8 cellular contexts compared by ENCODE assay signal in the genomic region with DNA sequence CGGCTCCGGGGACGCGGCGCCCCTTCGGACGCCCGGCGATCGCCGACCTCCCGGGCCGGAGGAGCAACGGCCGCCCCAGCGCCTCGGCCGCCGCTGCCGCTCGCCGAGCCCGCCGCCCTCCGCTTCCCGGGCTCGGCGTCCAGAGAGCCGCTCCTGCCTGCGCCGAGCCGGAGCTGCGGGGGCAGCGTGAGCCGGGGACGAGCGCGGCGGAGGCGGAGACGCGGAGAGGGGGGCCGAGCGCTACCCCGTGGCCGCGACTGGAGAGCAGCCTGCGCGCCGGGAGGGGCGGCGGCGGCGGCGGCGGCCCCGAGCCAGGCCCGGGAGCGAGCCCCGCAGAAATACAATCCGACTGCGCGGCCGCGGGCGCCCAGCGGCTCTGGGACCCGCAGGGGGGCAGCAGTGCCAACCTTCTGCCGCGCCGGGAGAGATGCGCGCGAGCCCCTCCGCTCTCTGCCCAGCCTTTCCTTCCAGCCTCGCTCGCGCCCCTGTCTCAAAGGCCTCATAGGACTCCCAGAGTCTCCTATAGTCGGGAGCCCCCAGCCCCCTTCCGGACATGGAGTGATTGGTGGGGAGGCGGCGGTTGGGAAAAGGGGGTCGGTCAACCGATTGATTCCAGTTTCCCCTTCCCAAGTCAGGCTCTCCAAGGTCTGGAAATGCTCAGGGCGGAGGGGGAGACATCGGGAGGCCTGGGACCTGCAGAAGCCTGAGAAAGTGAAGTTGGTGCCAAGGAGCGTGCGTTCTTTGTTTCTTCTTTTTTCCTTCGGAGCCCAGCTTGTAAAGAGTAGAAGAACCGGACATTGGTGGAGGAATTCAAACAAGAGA. TPM values are rescaled to one million over a fixed set of nuclear protein-coding genes. Genes with fewer than 3 reads are reported as not detected.
DNase-seq lines count a peak whose midpoint lies in the region; ATAC-seq, FAIRE-seq and TF ChIP-seq lines count a peak whose summit lies in the region.

No MANE protein-coding gene starts in this region.

- H3K27me3 Mint-ChIP-seq in IgD-negative memory B cell: peaks cover 19% of the 10 kb centered on the region
- H3K27me3 Mint-ChIP-seq in mesothelial cell of epicardium (ENCODE audit: low read depth): peaks cover 36% of the 10 kb centered on the region

- H3K9me3 ChIP-seq in WERI-Rb-1 (ENCODE audit: severe bottlenecking) (no peaks in the 10 kb centered on the region), H1 (ENCODE audit: insufficient read depth in 2 of 2, low read depth in 1 of 2, low read length in 1 of 2) (no peaks in the 10 kb centered on the region)

- peaks cover 3 to 8% of the 10 kb centered on the region in 2 experiments for H4K20me1 ChIP-seq in H1 (replicated peaks in 1 of 2; ENCODE audit: control insufficient read depth in 1 of 2, insufficient read depth in 2 of 2, low read length in 2 of 2)

- peaks cover 4 to 19% (median 12%) of the 10 kb centered on the region in 4 experiments for H3K4me1 ChIP-seq in H1 (replicated peaks in 1 of 4; ENCODE audit: control insufficient read depth in 3 of 4, insufficient read depth in 4 of 4, low read length in 3 of 4)

- peaks cover 14% of the 10 kb centered on the region; the same call in 1 of the 2 replicates for H3K23me2 ChIP-seq in H1 (ENCODE audit: low read depth, low read length)

- no peak overlapping the region for H3K14ac ChIP-seq in H1 (ENCODE audit: insufficient read length)

- no peak overlapping the region for H3K4ac ChIP-seq in H1 (replicated peaks; ENCODE audit: insufficient read length, low read depth, low read length)

- H2BK120ac ChIP-seq in H1 (replicated peaks; ENCODE audit: low read depth, low read length): no peak overlapping the region

- DNase-seq in AG08395 (ENCODE audit: low spot score) (peak; percentile 67), WERI-Rb-1 (peak; percentile 87), H1 (ENCODE audit: low read depth in 1 of 2, low spot score in 2 of 2) (no peak), mesothelial cell of epicardium (ENCODE audit: low spot score in 2 of 2, unreplicated experiment in 2 of 2) (peak; percentile 71 to 82), substantia nigra (lab: John Stamatoyannopoulos, UW) (peak in 34 of 49 donors; percentile 18 to 78 (median 46))

- H2BK12ac ChIP-seq in H1 (ENCODE audit: low read depth, low read length): no peak overlapping the region

- TF ChIP-seq EP300 in H1 (IDR thresholded peaks at IDR 0.05; ENCODE audit: borderline replicate concordance in 1 of 2, low read depth in 2 of 2, low read length in 2 of 2): peak in 1 of 2 experiments; percentile 72; a peak in 1 of 3 replicates

- H3K27ac Mint-ChIP-seq in IgD-negative memory B cell (no peak overlapping the region), mesothelial cell of epicardium (peak overlapping the region; percentile 67)

- CTCF ChIA-PET in H1 (lab: Charles Lee; ENCODE audit: partially characterized antibody): interaction anchor here (0.7 to 11.3 kb wide), 41 partner anchors 11 to 473 kb away, joined by 3 to 175 read pairs (median 7); no protein-coding TSS in a partner anchor

- H2AFZ ChIP-seq in H1 (ENCODE audit: low read length): 0 out of 2 replicates have a peak overlapping the region, but pooled peaks have one; percentile 17

- no peak overlapping the region for H4K8ac ChIP-seq in H1 (ENCODE audit: extremely low read depth, insufficient read depth, low read length)

- ATAC-seq in HG02678 (IDR thresholded peaks at IDR 0.05; ENCODE audit: unreplicated experiment) (no peak), GM21367 (IDR thresholded peaks at IDR 0.05; ENCODE audit: unreplicated experiment) (no peak)

- no peak overlapping the region for H2BK20ac ChIP-seq in H1 (ENCODE audit: low read length)

- H2BK15ac ChIP-seq in H1 (ENCODE audit: low read length): no peak overlapping the region

- peak overlapping the region in 1 of 4 experiments; percentile 76; a peak in 2 of 7 replicates for H3K9ac ChIP-seq in H1 (replicated peaks in 1 of 4; ENCODE audit: extremely low read depth in 1 of 4, low read depth in 3 of 4, low read length in 3 of 4)

- H3K4me1 Mint-ChIP-seq in IgD-negative memory B cell (peaks cover 11 to 17% (median 16%) of the 10 kb centered on the region in 3 donors), mesothelial cell of epicardium (peaks cover 32% of the 10 kb centered on the region)

- H2AK5ac ChIP-seq in H1 (ENCODE audit: low read depth, low read length): no peak overlapping the region

- H3K9me3 Mint-ChIP-seq in IgD-negative memory B cell: no peaks in the 10 kb centered on the region
- H3K9me3 Mint-ChIP-seq in mesothelial cell of epicardium: no peaks in the 10 kb centered on the region

- H3K18ac ChIP-seq in H1 (ENCODE audit: extremely low read depth, low read length): peak overlapping the region; percentile 38; the same call in 1 of the 2 replicates

- TF ChIP-seq CTCF in WERI-Rb-1 (IDR thresholded peaks at IDR 0.05; ENCODE audit: low read depth, low read length) (peak; percentile 49), H1 (IDR thresholded peaks at IDR 0.05; ENCODE audit: control extremely low read depth in 1 of 3, insufficient read depth in 1 of 3, low read depth in 1 of 3, low read length in 3 of 3) (peak in 1 of 3 experiments; percentile 35; a peak in 2 of 4 replicates), mesothelial cell of epicardium (IDR thresholded peaks at IDR 0.05; ENCODE audit: unreplicated experiment) (no peak)

- WGBS in H1 (ENCODE audit: extremely low coverage in 1 of 2, insufficient coverage in 1 of 2, insufficient read length in 1 of 2, insufficient replicate concordance in 2 of 2, low coverage in 1 of 2, low lambda C conversion rate in 2 of 2, missing lambda C conversion rate in 1 of 2), 2 experiments: 1% methylated on average over 50 of the region's 90 CpGs; no CpG with 5 or more reads in 1 of the 2 experiments

- TF ChIP-seq RAD21 in H1 (IDR thresholded peaks at IDR 0.05 in 1 of 2, conservative IDR thresholded peaks at IDR 0.05 in 1 of 2; ENCODE audit: low read depth in 2 of 2, low read length in 2 of 2): peak in 1 of 2 experiments; percentile 3; a peak in 3 of 4 replicates

- H3K4me3 ChIP-seq in WERI-Rb-1 (ENCODE audit: low read depth, low read length) (peak overlapping the region; percentile 84), H1 (ENCODE audit: extremely low read depth in 1 of 4, insufficient read depth in 2 of 4, low read depth in 3 of 4, low read length in 4 of 4) (peak overlapping the region; percentile 67 to 87 (median 80))

- H3K27me3 ChIP-seq in WERI-Rb-1 (ENCODE audit: insufficient read depth, low read depth, severe bottlenecking) (no peaks in the 10 kb centered on the region), H1 (replicated peaks in 1 of 4; ENCODE audit: control insufficient read depth in 3 of 4, extremely low read depth in 1 of 4, insufficient read depth in 3 of 4, low read length in 3 of 4) (peaks cover 5 to 47% (median 37%) of the 10 kb centered on the region in 4 experiments)

- H4K91ac ChIP-seq in H1 (replicated peaks; ENCODE audit: insufficient read length, low read length): no peak overlapping the region

- H2BK5ac ChIP-seq in H1 (ENCODE audit: low read depth, low read length): no peak overlapping the region

- H3K36me3 ChIP-seq in WERI-Rb-1 (no peaks in the 10 kb centered on the region), H1 (ENCODE audit: control insufficient read depth in 2 of 4, insufficient read depth in 4 of 4, low read length in 3 of 4) (no peaks in the 10 kb centered on the region)

- POLR2A ChIA-PET in H1 (lab: Charles Lee; ENCODE audit: partially characterized antibody): interaction anchor here (1.2 to 2.0 kb wide), 3 partner anchors 32 to 215 kb away, joined by 3 to 7 read pairs (median 3); no protein-coding TSS in a partner anchor

- H3K4me3 Mint-ChIP-seq in IgD-negative memory B cell: peak overlapping the region; percentile 72 to 89 (median 80)
- H3K4me3 Mint-ChIP-seq in mesothelial cell of epicardium: peak overlapping the region; percentile 67

- H3K79me1 ChIP-seq in H1 (ENCODE audit: low read depth, low read length): no peaks in the 10 kb centered on the region

- H3K56ac ChIP-seq in H1 (replicated peaks; ENCODE audit: insufficient read length, low read depth, low read length): no peak overlapping the region

- H4K5ac ChIP-seq in H1 (ENCODE audit: insufficient read length, low read depth, low read length): no peak overlapping the region

- no peak for TF ChIP-seq POLR2A in H1 (IDR thresholded peaks at IDR 0.05; ENCODE audit: control extremely low read depth in 1 of 2, low read depth in 2 of 2, low read length in 2 of 2)

- peaks cover 0 to 21% of the 10 kb centered on the region in 2 experiments; a peak in 1 of 4 replicates for H3K79me2 ChIP-seq in H1 (ENCODE audit: control insufficient read depth in 1 of 2, insufficient read depth in 2 of 2, low read length in 2 of 2)

- H3K27ac ChIP-seq in WERI-Rb-1 (peak overlapping the region; percentile 87; the same call in 1 of the 2 replicates), H1 (ENCODE audit: low read depth, low read length) (no peak overlapping the region), substantia nigra (ENCODE audit: low read depth, low read length, poor library complexity, severe bottlenecking) (peak overlapping the region; percentile 27)

- H3K4me2 ChIP-seq in H1 (ENCODE audit: insufficient read depth in 1 of 2, low read depth in 2 of 2, low read length in 2 of 2): peak overlapping the region; percentile 68 to 95

- no peak for FAIRE-seq in H1 (lab: Jason Lieb, UNC)

- no peak overlapping the region for H3K23ac ChIP-seq in H1 (ENCODE audit: insufficient read length)

- H3K36me3 Mint-ChIP-seq in IgD-negative memory B cell (no peaks in the 10 kb centered on the region), mesothelial cell of epicardium (no peaks in the 10 kb centered on the region)

TF ChIP-seq in H1, 55 proteins besides CTCF, POLR2A, EP300 and RAD21 (continues in another document):
- no peak for TF ChIP-seq FOSL1 (IDR thresholded peaks at IDR 0.05; ENCODE audit: insufficient read depth, low read depth, low read length)
- TF ChIP-seq KDM4A (IDR thresholded peaks at IDR 0.05; ENCODE audit: low read depth, low read length, severe bottlenecking): peak; percentile 27
- TF ChIP-seq SAP30 (IDR thresholded peaks at IDR 0.05; ENCODE audit: insufficient read depth, insufficient replicate concordance, low read length): no peak
- TF ChIP-seq ASH2L (IDR thresholded peaks at IDR 0.05; ENCODE audit: low read length): no peak
- no peak for TF ChIP-seq SIRT6 (IDR thresholded peaks at IDR 0.05; ENCODE audit: low read length)
- TF ChIP-seq NRF1 (IDR thresholded peaks at IDR 0.05; ENCODE audit: low read depth, low read length): no peak

RNA-seq across cellular contexts. Expression of a gene that starts 1.0 kb away (rescaled TPM):
- polyA plus RNA-seq in IgD-negative memory B cell: 3.3 TPM
- 3.6 and 3.9 TPM in 2 replicates for total RNA-seq in H1 (2021; fragmentation: NEBNext Ultra II Directional; extraction: Animal tissue kit (Norgen Biotek cat#: 25700))
- 4.1 and 5.9 TPM in 2 replicates for polyA plus RNA-seq in H1 (2011; rRNA removed)
- 2.3 TPM for polyA plus RNA-seq in H1 (2011; cell fraction: cytosol; rRNA removed)
- 7.3 TPM for polyA plus RNA-seq in H1 (2011; cell fraction: nucleus; rRNA removed)
- 5.5 to 10.2 TPM (median 7.5 TPM) in 4 replicates for polyA plus RNA-seq in H1 (2012, experiment 1 of 2)
- polyA plus RNA-seq in H1 (2012, experiment 2 of 2): 3.6 TPM
- polyA plus RNA-seq in H1 (2013, experiment 1 of 2): 2.6 TPM
- 2.0 TPM for polyA plus RNA-seq in H1 (2013, experiment 2 of 2)
- 6.8 and 8.4 TPM in 2 replicates for polyA minus RNA-seq in H1 (2011; rRNA and poly(A)+ RNA removed)
- 10.9 TPM for polyA minus RNA-seq in H1 (2011; cell fraction: cytosol; rRNA and poly(A)+ RNA removed)
- 13.8 TPM for polyA minus RNA-seq in H1 (2011; cell fraction: nucleus; rRNA and poly(A)+ RNA removed)
- 29.7 to 33.2 TPM (median 31.8 TPM) in 3 replicates for total RNA-seq in mesothelial cell of epicardium

Comparison
In these comparisons a context has a peak if more than half of its experiments do, and no peak if none do; other contexts are left out.
1. DNase-seq: peak in AG08395 (single experiment), WERI-Rb-1 (single experiment), mesothelial cell of epicardium (2 of 2) and substantia nigra (34 of 49); none in H1 (0 of 2).